In genomic region chr22:37305873-37306272, GRCh38 we compare ENCODE assay signal across 15 cellular contexts. TPM values are rescaled to one million over a fixed set of nuclear protein-coding genes. Genes with fewer than 3 reads are reported as not detected.
DNase-seq lines count a peak whose midpoint lies in the region; ATAC-seq and TF ChIP-seq lines count a peak whose summit lies in the region.
"Had no signal": no experiment of that assay in that cellular context is flagged by ENCODE, and none has a peak within 500 bp of the region (broad histone marks: within the 10 kb centered on the region; RNA-seq: fewer than 3 reads in every experiment).

No MANE protein-coding gene starts in this region.

- intact Hi-C loops in upper lobe of right lung (cut with DNase I) = no loop called here

- H3K4me3 ChIP-seq in upper lobe of right lung = no peak overlapping the region
- H3K4me3 ChIP-seq: esophagus muscularis mucosa, PC-9, psoas muscle had no signal

- H3K9me3 Mint-ChIP-seq in stimulated activated naive CD8-positive, alpha-beta T cell treated with anti-CD3 and anti-CD28 coated beads, Interleukin-15, amount 100 ng/mL, for 72 hours = no peaks in the 10 kb centered on the region
- no peaks in the 10 kb centered on the region for H3K9me3 Mint-ChIP-seq in activated CD4-positive, alpha-beta memory T cell treated with anti-CD3 and anti-CD28 coated beads, Interleukin-2, amount 10 ng/mL, durations not matched to agents 7 days and 5 days
- no peaks in the 10 kb centered on the region for H3K9me3 Mint-ChIP-seq in immature natural killer cell

- peaks cover 98% of the 10 kb centered on the region for H3K4me1 Mint-ChIP-seq in stimulated activated naive CD8-positive, alpha-beta T cell treated with anti-CD3 and anti-CD28 coated beads, Interleukin-15, amount 100 ng/mL, for 72 hours
- H3K4me1 Mint-ChIP-seq in activated CD4-positive, alpha-beta memory T cell treated with anti-CD3 and anti-CD28 coated beads, Interleukin-2, amount 10 ng/mL, durations not matched to agents 7 days and 5 days = peaks cover 97% of the 10 kb centered on the region
- H3K4me1 Mint-ChIP-seq in immature natural killer cell = peaks cover 91% of the 10 kb centered on the region in 2 donors

- H3K4me1 ChIP-seq in upper lobe of right lung = peaks cover 54% of the 10 kb centered on the region

- no peak for ATAC-seq in stimulated activated naive CD8-positive, alpha-beta T cell treated with anti-CD3 and anti-CD28 coated beads, Interleukin-15, amount 100 ng/mL, for 72 hours
- ATAC-seq in stimulated activated naive CD8-positive, alpha-beta T cell treated with anti-CD3 and anti-CD28 coated beads, Interleukin-15, Interleukin-2, amounts not matched to agents 100 U/mL and 50 U/mL, for 24 hours = no peak
- ATAC-seq in upper lobe of right lung (no peak), GM19035 (IDR thresholded peaks at IDR 0.05; ENCODE audit: unreplicated experiment) (no peak), GM21723 (IDR thresholded peaks at IDR 0.05; ENCODE audit: unreplicated experiment) (no peak)
- ATAC-seq: psoas muscle had no signal

- DNase-seq in stimulated activated naive CD8-positive, alpha-beta T cell treated with anti-CD3 and anti-CD28 coated beads, Interleukin-15, amount 100 ng/mL, for 72 hours = no peak
- DNase-seq in stimulated activated naive CD8-positive, alpha-beta T cell treated with anti-CD3 and anti-CD28 coated beads, Interleukin-15, Interleukin-2, amounts not matched to agents 100 U/mL and 50 U/mL, for 24 hours = no peak
- no peak for DNase-seq in activated CD4-positive, alpha-beta memory T cell treated with anti-CD3 and anti-CD28 coated beads, Interleukin-2, amount 10 ng/mL, durations not matched to agents 7 days and 5 days
- no peak for DNase-seq in immature natural killer cell
- DNase-seq in upper lobe of right lung = no peak
- no peak for DNase-seq in HCEC 1CT
- DNase-seq: central memory CD4-positive, alpha-beta T cell; COR-L47; NCI-H2171 treated with DMSO at 0.1 percent for 48 hours; PC-9; psoas muscle; stimulated activated CD4-positive, alpha-beta T cell treated with anti-CD3 and anti-CD28 coated beads, Interleukin-2, amount 100 ng/mL, for 48 hours had no signal

- no peaks in the 10 kb centered on the region for H3K36me3 ChIP-seq in upper lobe of right lung
- H3K36me3 ChIP-seq: esophagus muscularis mucosa had no signal

- H3K27ac ChIP-seq in upper lobe of right lung = peak overlapping the region; percentile 77
- H3K27ac ChIP-seq: psoas muscle had no signal

- H3K9me3 ChIP-seq in upper lobe of right lung = no peaks in the 10 kb centered on the region
- H3K9me3 ChIP-seq: esophagus muscularis mucosa, psoas muscle had no signal

- CTCF ChIA-PET in activated CD4-positive, alpha-beta memory T cell treated with anti-CD3 and anti-CD28 coated beads, Interleukin-2, amount 10 ng/mL, durations not matched to agents 7 days and 5 days (lab: Charles Lee) = interaction anchor here (0.6 to 2.9 kb wide), 3 partner anchors 9 to 758 kb away, joined by 4 to 11 read pairs (median 6); no protein-coding TSS in a partner anchor

- no peak for TF ChIP-seq CTCF in upper lobe of right lung (IDR thresholded peaks at IDR 0.05)

- peaks cover 89% of the 10 kb centered on the region for H3K36me3 Mint-ChIP-seq in activated CD4-positive, alpha-beta memory T cell treated with anti-CD3 and anti-CD28 coated beads, Interleukin-2, amount 10 ng/mL, durations not matched to agents 7 days and 5 days (ENCODE audit: low read depth)
- peaks cover 17 to 53% (median 43%) of the 10 kb centered on the region in 3 donors for H3K36me3 Mint-ChIP-seq in immature natural killer cell

- H3K27me3 Mint-ChIP-seq in stimulated activated naive CD8-positive, alpha-beta T cell treated with anti-CD3 and anti-CD28 coated beads, Interleukin-15, amount 100 ng/mL, for 72 hours = no peaks in the 10 kb centered on the region
- H3K27me3 Mint-ChIP-seq in activated CD4-positive, alpha-beta memory T cell treated with anti-CD3 and anti-CD28 coated beads, Interleukin-2, amount 10 ng/mL, durations not matched to agents 7 days and 5 days = no peaks in the 10 kb centered on the region
- peaks cover 12 to 23% (median 18%) of the 10 kb centered on the region in 3 donors for H3K27me3 Mint-ChIP-seq in immature natural killer cell (ENCODE audit: low read depth in 3 of 3)

- peak overlapping the region; percentile 28 to 99 for H3K27ac Mint-ChIP-seq in stimulated activated naive CD8-positive, alpha-beta T cell treated with anti-CD3 and anti-CD28 coated beads, Interleukin-15, amount 100 ng/mL, for 72 hours
- peak overlapping the region; percentile 100 for H3K27ac Mint-ChIP-seq in activated CD4-positive, alpha-beta memory T cell treated with anti-CD3 and anti-CD28 coated beads, Interleukin-2, amount 10 ng/mL, durations not matched to agents 7 days and 5 days
- H3K27ac Mint-ChIP-seq in immature natural killer cell = peak overlapping the region; percentile 89 to 98 (median 94)

- no peaks in the 10 kb centered on the region for H3K27me3 ChIP-seq in upper lobe of right lung

- POLR2A ChIA-PET in activated CD4-positive, alpha-beta memory T cell treated with anti-CD3 and anti-CD28 coated beads, Interleukin-2, amount 10 ng/mL, durations not matched to agents 7 days and 5 days (lab: Charles Lee) = interaction anchor here (1.0 to 1.2 kb wide), 2 partner anchors 11 to 77 kb away, joined by 4 read pairs; no protein-coding TSS in a partner anchor

- peak overlapping the region in 1 of 2 donors; percentile 33 for H3K4me3 Mint-ChIP-seq in stimulated activated naive CD8-positive, alpha-beta T cell treated with anti-CD3 and anti-CD28 coated beads, Interleukin-15, amount 100 ng/mL, for 72 hours
- H3K4me3 Mint-ChIP-seq in activated CD4-positive, alpha-beta memory T cell treated with anti-CD3 and anti-CD28 coated beads, Interleukin-2, amount 10 ng/mL, durations not matched to agents 7 days and 5 days = no peak overlapping the region
- peak overlapping the region in 4 of 5 donors; percentile 18 to 82 (median 50) for H3K4me3 Mint-ChIP-seq in immature natural killer cell

RNA-seq across cellular contexts. Expression of gene CYTH4, which starts 23.6 kb away (rescaled TPM):
- total RNA-seq in activated CD4-positive, alpha-beta memory T cell treated with anti-CD3 and anti-CD28 coated beads, Interleukin-2, amount 10 ng/mL, durations not matched to agents 7 days and 5 days = 100 to 1,000 TPM; 114 to 126 TPM
- polyA plus RNA-seq in immature natural killer cell = 10 to 100 TPM; 42.5 to 95.4 (median 54.1) TPM
- total RNA-seq in upper lobe of right lung = 37.9 TPM
- total RNA-seq: PC-9 had no signal
